Comparison of ENCODE assay signal across 8 cellular contexts in genomic region chr1:211577277-211577825, GRCh38. TPM values are rescaled to one million over a fixed set of nuclear protein-coding genes. Genes with fewer than 3 reads are reported as not detected.
DNase-seq lines count a peak whose midpoint lies in the region; ATAC-seq and TF ChIP-seq lines count a peak whose summit lies in the region.

No MANE protein-coding gene starts in this region.

- H3K4me1 ChIP-seq in HCT116 (ENCODE audit: control insufficient read depth in 1 of 2, insufficient read depth in 2 of 2, low read length in 2 of 2) (peaks cover 10 to 40% of the 10 kb centered on the region in 2 experiments), skeletal muscle satellite cell (ENCODE audit: control insufficient read depth, insufficient read depth, low read length) (peaks cover 33% of the 10 kb centered on the region)

- DNase-seq in HCT116 (ENCODE audit: low read depth, low spot score) (no peak), SW480 (ENCODE audit: low spot score) (peak; percentile 39), fibroblast of the aortic adventitia (ENCODE audit: low read depth) (no peak), SK-N-DZ (ENCODE audit: low spot score) (no peak), NCI-H2081 treated with DMSO at 0.1 percent for 48 hours (lab: John Stamatoyannopoulos, UW) (no peak), DMS79 treated with DMSO at 0.1 percent for 48 hours (lab: John Stamatoyannopoulos, UW) (no peak)

- no peak for TF ChIP-seq RAD21 in HCT116 (IDR thresholded peaks at IDR 0.05; ENCODE audit: low read depth)

- H2AFZ ChIP-seq in HCT116 (ENCODE audit: low read depth, low read length, poor library complexity, severe bottlenecking) = no peak overlapping the region

- H3K79me2 ChIP-seq in HCT116 (ENCODE audit: insufficient read depth, low read length) = peaks cover 10% of the 10 kb centered on the region

- H3K9me2 ChIP-seq in HCT116 (ENCODE audit: insufficient read depth) = no peaks in the 10 kb centered on the region

- CTCF ChIA-PET in HCT116 (lab: Charles Lee) = no interaction called here

- H3K27me3 ChIP-seq in HCT116 (ENCODE audit: insufficient read depth, low read length) (no peaks in the 10 kb centered on the region), skeletal muscle satellite cell (ENCODE audit: control insufficient read depth, insufficient read depth, low read length) (no peaks in the 10 kb centered on the region)

- peaks cover 0 to 7% of the 10 kb centered on the region in 2 experiments; a peak in 2 of 4 replicates for H3K36me3 ChIP-seq in HCT116 (ENCODE audit: control insufficient read depth in 1 of 2, insufficient read depth in 2 of 2, low read length in 2 of 2)
- H3K36me3 ChIP-seq in skeletal muscle satellite cell (ENCODE audit: insufficient read depth, low read length) = peaks cover 32% of the 10 kb centered on the region

- TF ChIP-seq CTCF in HCT116 (IDR thresholded peaks at IDR 0.05 in 2 of 3, conservative IDR thresholded peaks at IDR 0.05 in 1 of 3; ENCODE audit: borderline replicate concordance in 1 of 3, insufficient read depth in 1 of 3, low read depth in 2 of 3, low read length in 2 of 3) (no peak), fibroblast of the aortic adventitia (IDR thresholded peaks at IDR 0.05; ENCODE audit: insufficient read depth, low read length) (no peak)

- H3K9ac ChIP-seq in HCT116 (ENCODE audit: low read length) (peak overlapping the region; percentile 76), skeletal muscle satellite cell (ENCODE audit: low read depth, low read length) (peak overlapping the region; percentile 95)

- no peaks in the 10 kb centered on the region for H3K9me3 ChIP-seq in HCT116 (ENCODE audit: control insufficient read depth in 1 of 2, insufficient read depth in 1 of 2, low read depth in 1 of 2, low read length in 2 of 2)
- H3K9me3 ChIP-seq in skeletal muscle satellite cell (replicated peaks; ENCODE audit: low read length) = no peaks in the 10 kb centered on the region

- intact Hi-C loops in HCT116 (cut with micrococcal nuclease) = no loop called here

- RAD21 ChIA-PET in HCT116 (lab: Charles Lee; ENCODE audit: low non-redundant PET in 1 of 2, low total read pairs in 2 of 2, uncharacterized antibody in 2 of 2, unreplicated experiment in 2 of 2) = no interaction called here

- no TSS peak for BruUV-seq in HCT116 (replicated peaks; lab: Mats Ljungman, UMichigan)

- ATAC-seq in HCT116 (no peak; the same call in 1 of the 2 replicates), HG03108 (IDR thresholded peaks at IDR 0.05; ENCODE audit: unreplicated experiment) (no peak)

- peak overlapping the region; percentile 84; the same call in 1 of the 2 replicates for H3K27ac ChIP-seq in HCT116 (ENCODE audit: low read depth, low read length)

- H3K4me2 ChIP-seq in HCT116 (ENCODE audit: low read length) = peak overlapping the region; percentile 93
- H3K4me2 ChIP-seq in skeletal muscle satellite cell (ENCODE audit: low read length) = peak overlapping the region; percentile 91

- POLR2A ChIA-PET in HCT116 (lab: Charles Lee) = no interaction called here

- no peak for TF ChIP-seq POLR2A in HCT116 (IDR thresholded peaks at IDR 0.05; ENCODE audit: borderline replicate concordance, extremely low read depth, insufficient read depth, insufficient read length)

- no peaks in the 10 kb centered on the region; the same call in 1 of the 2 replicates for H4K20me1 ChIP-seq in HCT116 (ENCODE audit: insufficient read depth)

- H3K4me3 ChIP-seq in HCT116 (replicated peaks in 1 of 2; ENCODE audit: low read depth in 1 of 2, low read length in 2 of 2) (peak overlapping the region; percentile 74 to 84), fibroblast of the aortic adventitia (ENCODE audit: low read depth, low read length) (peak overlapping the region; percentile 84), skeletal muscle satellite cell (ENCODE audit: low read length) (peak overlapping the region; percentile 90)

TF ChIP-seq in HCT116, 20 proteins besides CTCF, POLR2A, EP300 and RAD21:
- no peak for TF ChIP-seq SRF (IDR thresholded peaks at IDR 0.05; ENCODE audit: low read depth)
- TF ChIP-seq SIN3A (IDR thresholded peaks at IDR 0.05; ENCODE audit: low read depth) = no peak
- no peak for TF ChIP-seq EGR1 (IDR thresholded peaks at IDR 0.05; ENCODE audit: low read depth)
- TF ChIP-seq ZFX (IDR thresholded peaks at IDR 0.05) = no peak
- TF ChIP-seq YY1 (IDR thresholded peaks at IDR 0.05; ENCODE audit: extremely low read depth, insufficient replicate concordance, low read depth, low read length) = no peak
- no peak for TF ChIP-seq ELF1 (IDR thresholded peaks at IDR 0.05; ENCODE audit: borderline replicate concordance, low read depth)
- TF ChIP-seq ATF3 (IDR thresholded peaks at IDR 0.05) = no peak
- TF ChIP-seq ZNF274 (IDR thresholded peaks at IDR 0.05; ENCODE audit: low read depth, low read length) = no peak
- TF ChIP-seq POLR2AphosphoS5 (IDR thresholded peaks at IDR 0.05; ENCODE audit: low read depth, low read length) = no peak
- no peak for TF ChIP-seq SP1 (IDR thresholded peaks at IDR 0.05; ENCODE audit: low read depth)
- no peak for TF ChIP-seq REST (IDR thresholded peaks at IDR 0.05; ENCODE audit: low read depth)
- no peak for TF ChIP-seq EZH2 (IDR thresholded peaks at IDR 0.05)
- no peak for TF ChIP-seq TCF7L2 (IDR thresholded peaks at IDR 0.05; ENCODE audit: borderline replicate concordance, extremely low read depth, insufficient read depth, insufficient read length)

RNA-seq across cellular contexts. Expression of gene SLC30A1, which starts 1.6 kb away (rescaled TPM):
- total RNA-seq in HCT116 (2021; ENCODE audit: unreplicated experiment) (9.7 TPM), fibroblast of the aortic adventitia (ENCODE audit: low replicate concordance) (37.2 and 47.4 TPM in 2 replicates)
- polyA plus RNA-seq in HCT116 (2012) = 3.6 and 5.0 TPM in 2 replicates
- total RNA-seq in skeletal muscle satellite cell (2012; rRNA removed) = 9.8 and 14.4 TPM in 2 replicates
- 2.3 and 2.4 TPM in 2 replicates for polyA plus RNA-seq in SK-N-DZ (2014; cell fraction: cytosol; rRNA removed)
- 1.5 and 1.6 TPM in 2 replicates for polyA plus RNA-seq in SK-N-DZ (2014; cell fraction: nucleus; rRNA removed)
